8 cellular contexts compared by ENCODE assay signal in genomic region chr9:83622814-83623633, GRCh38. TPM values are rescaled to one million over a fixed set of nuclear protein-coding genes. Genes with fewer than 3 reads are reported as not detected.
DNase-seq lines count a peak whose midpoint lies in the region; ATAC-seq and TF ChIP-seq lines count a peak whose summit lies in the region.

TSS of gene IDNK (plus strand) at chr9:83623143. CDS start at chr9:83623172, 29 bp downstream.

- CTCF ChIA-PET in AG04450 (lab: Charles Lee) = interaction anchor here (1.9 kb wide), 1 partner anchor 27 kb away, joined by 4 read pairs; no protein-coding TSS in a partner anchor

- ATAC-seq in GM18861 (IDR thresholded peaks at IDR 0.05; ENCODE audit: unreplicated experiment) (peak; percentile 70), HG03064 (IDR thresholded peaks at IDR 0.05; ENCODE audit: low read depth, unreplicated experiment) (peak; percentile 81)

- POLR2A ChIA-PET in AG04450 (lab: Yijun Ruan, JAX) = no interaction called here

- no peaks in the 10 kb centered on the region for H3K9me3 ChIP-seq in AG04450 (ENCODE audit: control insufficient read depth, insufficient read depth, low read length)

- no peaks in the 10 kb centered on the region for H3K27me3 ChIP-seq in AG04450 (ENCODE audit: control insufficient read depth, insufficient read depth, low read length)

- DNase-seq in AG04450 (ENCODE audit: low read depth, low spot score) (no peak), NCI-H2227 (lab: John Stamatoyannopoulos, UW; ENCODE audit: unreplicated experiment) (peak; percentile 81), ecto neural progenitor cell (ENCODE audit: low spot score) (peak; percentile 83), lung microvascular endothelial cell (ENCODE audit: low read depth in 2 of 2) (peak; percentile 56 to 60)
- peak; percentile 71 to 74 for DNase-seq in activated CD4-positive, alpha-beta T cell treated with anti-CD3 and anti-CD28 coated beads, Interleukin-2, amount 50 U/mL, for 48 hours
- peak; percentile 14 for DNase-seq in stimulated activated CD8-positive, alpha-beta memory T cell treated with anti-CD3 and anti-CD28 coated beads, Interleukin-12 subunit alpha, Interleukin-12 subunit beta, amount 100 ng/mL, for 24 hours (ENCODE audit: extremely low read depth)

- peak within 1 kb of the TSS; percentile 22 for H3K27ac ChIP-seq in AG04450 (ENCODE audit: low read depth, low read length)

- TF ChIP-seq CTCF in AG04450 (IDR thresholded peaks at IDR 0.05; ENCODE audit: low read depth, low read length) = no peak

- H3K4me3 ChIP-seq in AG04450 (ENCODE audit: low read depth, low read length) = peak within 1 kb of the TSS; percentile 66

RNA-seq across cellular contexts. Expression of gene IDNK, which starts in this region (rescaled TPM):
- 6.8 and 7.5 TPM in 2 replicates for polyA plus RNA-seq in AG04450 (2011; rRNA removed)
- 1.6 and 1.8 TPM in 2 replicates for polyA minus RNA-seq in AG04450 (2011; rRNA and poly(A)+ RNA removed)
- 3.0 and 4.8 TPM in 2 replicates for total RNA-seq in lung microvascular endothelial cell
